17 cellular contexts compared by ENCODE assay signal in genomic region chr3:58293516-58293915, GRCh38. TPM values are rescaled to one million over a fixed set of nuclear protein-coding genes. Genes with fewer than 3 reads are reported as not detected.
A peak's percentile ranks its signal among the peaks of the same experiment; 100 is the strongest.
DNase-seq lines count a peak whose midpoint lies in the region; ATAC-seq, FAIRE-seq and TF ChIP-seq lines count a peak whose summit lies in the region.
"Had no signal": no experiment of that assay in that cellular context is flagged by ENCODE, and none has a peak within 500 bp of the region (broad histone marks: within the 10 kb centered on the region; RNA-seq: fewer than 3 reads in every experiment).

No MANE protein-coding gene starts in this region.

- H3K27me3 Mint-ChIP-seq in brain = peaks cover 7% of the 10 kb centered on the region

- ATAC-seq in HG03095 (IDR thresholded peaks at IDR 0.05; ENCODE audit: unreplicated experiment) = no peak
- ATAC-seq in pancreas = no peak

- peaks cover 0 to 16% (median 10%) of the 10 kb centered on the region in 5 experiments for H3K9me3 Mint-ChIP-seq in brain

- TF ChIP-seq CTCF in brain (conservative IDR thresholded peaks at IDR 0.05) (no peak), pancreas (IDR thresholded peaks at IDR 0.05) (no peak)

- no peak for FAIRE-seq in pancreas (lab: Jason Lieb, UNC)
- FAIRE-seq: D721Med had no signal

- H3K27me3 ChIP-seq in pancreas = no peaks in the 10 kb centered on the region

- in situ Hi-C loops in G401 (cut with HindIII; ENCODE audit: low sequenced_read_pairs) = no loop called here

- peaks cover 16% of the 10 kb centered on the region for H3K4me1 Mint-ChIP-seq in brain
- H3K4me1 Mint-ChIP-seq: CD4-positive, CD25-positive, alpha-beta regulatory T cell had no signal

- no peak overlapping the region for H3K4me3 ChIP-seq in pancreas

- whole genome bisulfite sequencing in pancreas, 2 donors = 63 to 65% methylated on average over 9 of the region's 9 CpGs

- no peaks in the 10 kb centered on the region for H3K9me3 ChIP-seq in pancreas

- intact Hi-C loops in pancreas (cut with DNase I) = loop anchor here in 1 of 3 donors (10.0 kb wide), 1 partner anchor 109 kb away; no protein-coding TSS in a partner anchor

- peak overlapping the region in 3 of 5 experiments; percentile 13 to 36 (median 19) for H3K27ac Mint-ChIP-seq in brain
- H3K27ac Mint-ChIP-seq: CD4-positive, CD25-positive, alpha-beta regulatory T cell had no signal

- H3K36me3 ChIP-seq in pancreas = no peaks in the 10 kb centered on the region

- peaks cover 42% of the 10 kb centered on the region for H3K36me3 Mint-ChIP-seq in brain

- DNase-seq in G401 (ENCODE audit: low spot score) (peak; percentile 91), hippocampal formation (lab: John Stamatoyannopoulos, UW) (peak; percentile 61), occipital lobe (lab: John Stamatoyannopoulos, UW) (peak; percentile 39), DMS53 treated with DMSO at 0.1 percent for 48 hours (lab: John Stamatoyannopoulos, UW; ENCODE audit: unreplicated experiment) (no peak), pancreas (no peak)
- no peak for DNase-seq in activated CD4-positive, CD25-positive, alpha-beta regulatory T cell (lab: John Stamatoyannopoulos, UW)
- DNase-seq: CD4-positive, CD25-positive, alpha-beta regulatory T cell; DND-41; GF-D8; HCEC 1CT; KBM-7; NCI-H1092; NCI-H1694; NCI-H748 treated with DMSO at 0.1 percent for 48 hours had no signal

- H3K4me1 ChIP-seq in pancreas = no peaks in the 10 kb centered on the region

- H3K27ac ChIP-seq in pancreas = no peak overlapping the region

- no peak overlapping the region for H3K4me3 Mint-ChIP-seq in brain
- H3K4me3 Mint-ChIP-seq: CD4-positive, CD25-positive, alpha-beta regulatory T cell had no signal

RNA-seq across cellular contexts. Expression of gene RPP14, which starts 12.5 kb away (rescaled TPM):
- total RNA-seq in G401 (2014; rRNA removed; shearing (Covaris generic)) = 17.0 and 25.1 TPM in 2 replicates
- 4.1 TPM for polyA plus RNA-seq in brain (ENCODE audit: insufficient read depth, low read depth, low replicate concordance)
- total RNA-seq in occipital lobe = 14.2 TPM
- total RNA-seq in pancreas = 1 to 10 TPM; 5.0 to 7.7 (median 6.7) TPM
- polyA plus RNA-seq in pancreas = 1 to 10 TPM; 5.0 to 8.1 TPM

RNA-seq across cellular contexts. Expression of gene HTD2, which starts 12.8 kb away (rescaled TPM):
- total RNA-seq in G401 (2014; rRNA removed; shearing (Covaris generic)) = 7.3 and 19.6 TPM in 2 replicates
- polyA plus RNA-seq in brain (ENCODE audit: insufficient read depth, low read depth, low replicate concordance) = 4.0 TPM
- 12.3 TPM for total RNA-seq in occipital lobe
- 1 to 10 TPM; 2.6 to 4.4 (median 3.5) TPM for total RNA-seq in pancreas
- polyA plus RNA-seq in pancreas = 1 to 10 TPM in 1 of 2 donors, under 1 TPM in 1; 0.68 to 5.5 TPM

RNA-seq across cellular contexts. Expression of gene PXK, which starts 39.2 kb away (rescaled TPM):
- 17.0 and 18.4 TPM in 2 replicates for total RNA-seq in G401 (2014; rRNA removed; shearing (Covaris generic))
- 32.3 TPM for polyA plus RNA-seq in brain (ENCODE audit: insufficient read depth, low read depth, low replicate concordance)
- total RNA-seq in occipital lobe = 28.2 TPM
- total RNA-seq in pancreas = 10 to 100 TPM in 1 of 6 donors, 1 to 10 TPM in 5; 6.1 to 11.2 (median 7.9) TPM
- polyA plus RNA-seq in pancreas = 1 to 10 TPM; 3.2 to 6.2 TPM

RNA-seq across cellular contexts. Expression of gene ABHD6, which starts 55.9 kb away (rescaled TPM):
- total RNA-seq in G401 (2014; rRNA removed; shearing (Covaris generic)) = 15.0 and 17.2 TPM in 2 replicates
- polyA plus RNA-seq in brain (ENCODE audit: insufficient read depth, low read depth, low replicate concordance) (19.4 TPM), pancreas (1 to 10 TPM; 2.1 to 5.5 TPM)
- total RNA-seq in occipital lobe (30.1 TPM), pancreas (1 to 10 TPM in 4 of 6 donors, under 1 TPM in 2; 0.69 to 4.6 (median 2.0) TPM)

Comparison
In these comparisons a context has a peak if more than half of its experiments do, and no peak if none do; other contexts are left out.
1. DNase-seq: peak in G401 (single experiment), hippocampal formation (2 of 2) and occipital lobe (single experiment); none in DMS53 treated with DMSO at 0.1 percent for 48 hours (single experiment), activated CD4-positive, CD25-positive, alpha-beta regulatory T cell (0 of 4) and pancreas (0 of 6).